9 cellular contexts compared by ENCODE assay signal in the genomic region with DNA sequence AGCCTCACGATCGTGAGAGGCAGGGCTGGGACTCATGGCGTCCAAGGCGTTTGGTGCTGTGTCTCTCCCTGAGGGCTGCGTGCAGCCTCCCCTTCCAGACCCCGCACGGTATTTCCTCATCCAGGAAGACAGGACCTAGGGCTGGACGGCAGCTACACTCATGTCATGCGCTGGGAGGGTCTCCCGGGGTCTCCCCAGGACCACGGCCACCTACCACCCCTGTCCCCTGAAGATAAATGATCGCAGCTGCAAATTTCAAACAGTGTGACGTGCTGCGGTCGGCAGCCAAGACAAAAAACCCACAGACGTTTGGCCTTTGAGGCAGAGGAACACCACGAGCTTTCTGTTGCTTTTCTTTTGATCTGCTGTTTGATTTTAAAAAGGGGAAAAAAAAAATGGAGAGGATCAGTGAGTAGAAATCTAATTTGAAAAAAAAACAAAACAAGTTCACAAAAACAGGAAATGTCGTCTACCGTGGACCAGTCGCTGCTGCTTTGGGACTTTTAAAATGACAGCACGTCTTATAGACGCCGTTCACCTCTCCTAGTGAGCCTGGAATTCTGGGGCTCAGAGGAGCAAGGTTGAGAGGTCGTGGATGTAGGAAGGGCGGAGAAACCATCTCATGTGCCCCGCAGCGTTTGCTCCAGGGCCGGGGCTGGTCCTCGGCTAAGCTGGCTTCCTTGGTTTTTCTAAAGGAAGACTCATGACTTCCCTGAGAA.
DNase-seq lines count a peak whose midpoint lies in the region; ATAC-seq and TF ChIP-seq lines count a peak whose summit lies in the region.
"Had no signal": no experiment of that assay in that cellular context is flagged by ENCODE, and none has a peak within 500 bp of the region (broad histone marks: within the 10 kb centered on the region; RNA-seq: fewer than 3 reads in every experiment).

No MANE protein-coding gene starts in this region.

- H3K27me3 Mint-ChIP-seq in neural crest cell (ENCODE audit: low read depth), result no peaks in the 10 kb centered on the region

- peaks cover 18 to 35% of the 10 kb centered on the region in 2 donors for H3K4me1 ChIP-seq in thyroid gland

- peak; percentile 59 for DNase-seq in activated CD4-positive, CD25-positive, alpha-beta regulatory T cell treated with anti-CD3 and anti-CD28 coated beads, Interleukin-2, amount 50 U/mL, for 72 hours
- DNase-seq in dermis blood vessel endothelial cell (peak; percentile 40), neural crest cell (ENCODE audit: low read depth, low spot score) (no peak), thyroid gland (no peak), NCI-H128 (lab: John Stamatoyannopoulos, UW; ENCODE audit: unreplicated experiment) (no peak), dedifferentiated amniotic fluid mesenchymal stem cell (ENCODE audit: extremely low spot score) (no peak)

- WGBS in thyroid gland, 2 donors, result 60 to 81% methylated on average over 29 of the region's 29 CpGs

- peak overlapping the region; percentile 8 for H3K27ac Mint-ChIP-seq in neural crest cell (ENCODE audit: unreplicated experiment)

- intact Hi-C loops in thyroid gland (cut with DNase I), result loop anchor here (10.0 kb wide), 1 partner anchor 46 kb away; no protein-coding TSS in a partner anchor

- no peaks in the 10 kb centered on the region for H3K36me3 Mint-ChIP-seq in neural crest cell (ENCODE audit: low read depth)

- H3K4me3 ChIP-seq in thyroid gland (replicated peaks in 1 of 3), result no peak overlapping the region
- H3K4me3 ChIP-seq: ovary had no signal

- ATAC-seq in GM21529 (IDR thresholded peaks at IDR 0.05; ENCODE audit: unreplicated experiment) (peak; percentile 44), HG02588 (IDR thresholded peaks at IDR 0.05; ENCODE audit: unreplicated experiment) (no peak)

- no peaks in the 10 kb centered on the region for H3K9me3 Mint-ChIP-seq in neural crest cell

- H3K4me3 Mint-ChIP-seq in neural crest cell, result peak overlapping the region; percentile 60

- no peaks in the 10 kb centered on the region for H3K27me3 ChIP-seq in thyroid gland
- H3K27me3 ChIP-seq: ovary had no signal

- peak overlapping the region in 2 of 3 donors; percentile 4 to 23 for H3K27ac ChIP-seq in thyroid gland
- H3K27ac ChIP-seq: ovary had no signal

- no peak for TF ChIP-seq CTCF in neural crest cell (conservative IDR thresholded peaks at IDR 0.05)
- TF ChIP-seq CTCF in thyroid gland (IDR thresholded peaks at IDR 0.05), result no peak

- H3K9me3 ChIP-seq in thyroid gland, result no peaks in the 10 kb centered on the region
- H3K9me3 ChIP-seq: ovary had no signal

- no peaks in the 10 kb centered on the region for H3K36me3 ChIP-seq in thyroid gland
- H3K36me3 ChIP-seq: ovary had no signal

- TF ChIP-seq POLR2A in thyroid gland (IDR thresholded peaks at IDR 0.05), result no peak

- peaks cover 50% of the 10 kb centered on the region for H3K4me1 Mint-ChIP-seq in neural crest cell

Comparison
In these comparisons a context has a peak if more than half of its experiments do, and no peak if none do; other contexts are left out.
1. DNase-seq: peak in activated CD4-positive, CD25-positive, alpha-beta regulatory T cell treated with anti-CD3 and anti-CD28 coated beads, Interleukin-2, amount 50 U/mL, for 72 hours (single experiment) and dermis blood vessel endothelial cell (single experiment); none in neural crest cell (single experiment), thyroid gland (0 of 2), NCI-H128 (single experiment) and dedifferentiated amniotic fluid mesenchymal stem cell (single experiment).